2 cellular contexts compared by ENCODE assay signal in genomic region chr1:46991083-46991923, GRCh38.
A peak's percentile ranks its signal among the peaks of the same experiment; 100 is the strongest.
TF ChIP-seq lines count a peak whose summit lies in the region.

No MANE protein-coding gene starts in this region.

TF ChIP-seq in WTC11, 78 proteins besides CTCF, POLR2A, EP300 and RAD21:
- TF ChIP-seq, protein P1, sequence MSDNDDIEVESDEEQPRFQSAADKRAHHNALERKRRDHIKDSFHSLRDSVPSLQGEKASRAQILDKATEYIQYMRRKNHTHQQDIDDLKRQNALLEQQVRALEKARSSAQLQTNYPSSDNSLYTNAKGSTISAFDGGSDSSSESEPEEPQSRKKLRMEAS (CRISPR knock-in tag; IDR thresholded peaks at IDR 0.05), result no peak
- TF ChIP-seq KAT7 (CRISPR knock-in tag; IDR thresholded peaks at IDR 0.05; ENCODE audit: borderline replicate concordance) (no peak), ATF3 (CRISPR knock-in tag; conservative IDR thresholded peaks at IDR 0.05) (no peak), OVOL2 (CRISPR knock-in tag; IDR thresholded peaks at IDR 0.05; ENCODE audit: borderline replicate concordance) (no peak), NFATC4 (CRISPR knock-in tag; IDR thresholded peaks at IDR 0.05) (no peak), PRRX2 (CRISPR knock-in tag; IDR thresholded peaks at IDR 0.05) (no peak), JAZF1 (CRISPR knock-in tag; IDR thresholded peaks at IDR 0.05) (no peak), ZNF512 (CRISPR knock-in tag; IDR thresholded peaks at IDR 0.05; ENCODE audit: borderline replicate concordance) (no peak), MLX (CRISPR knock-in tag; IDR thresholded peaks at IDR 0.05) (no peak), ZMAT4 (CRISPR knock-in tag; IDR thresholded peaks at IDR 0.05) (no peak), E2F5 (CRISPR knock-in tag; IDR thresholded peaks at IDR 0.05) (no peak)
TF ChIP-seq in WTC11: peak in this region for 0.

TF ChIP-seq in HepG2, 621 proteins besides CTCF, POLR2A, EP300 and RAD21:
- TF ChIP-seq ETV5 (CRISPR knock-in tag; IDR thresholded peaks at IDR 0.05; ENCODE audit: borderline replicate concordance), result no peak
- TF ChIP-seq MXD4 (CRISPR knock-in tag; IDR thresholded peaks at IDR 0.05), result no peak
- TF ChIP-seq ZNF253 (CRISPR knock-in tag; IDR thresholded peaks at IDR 0.05; ENCODE audit: borderline replicate concordance), result no peak
- peak; percentile 68 for TF ChIP-seq STAG1 (CRISPR knock-in tag; IDR thresholded peaks at IDR 0.05)
- no peak for TF ChIP-seq ATF7 (IDR thresholded peaks at IDR 0.05)
- TF ChIP-seq ATF7 (CRISPR knock-in tag; IDR thresholded peaks at IDR 0.05), result no peak
- TF ChIP-seq ZNF570 (CRISPR knock-in tag; IDR thresholded peaks at IDR 0.05; ENCODE audit: borderline replicate concordance), result no peak
- peak; percentile 67 for TF ChIP-seq SMC3 (IDR thresholded peaks at IDR 0.05; ENCODE audit: low read length)
- TF ChIP-seq SNAPC4 (CRISPR knock-in tag; IDR thresholded peaks at IDR 0.05), result no peak
- TF ChIP-seq HMG20A (CRISPR knock-in tag; IDR thresholded peaks at IDR 0.05; ENCODE audit: borderline replicate concordance), result no peak
- no peak for TF ChIP-seq ESRRA (CRISPR knock-in tag; IDR thresholded peaks at IDR 0.05; ENCODE audit: low read depth)
TF ChIP-seq in HepG2: peak in this region for 2.
